ENCODE assay signal across 9 cellular contexts in genomic region chr21:26115899-26116298, GRCh38. TPM values are rescaled to one million over a fixed set of nuclear protein-coding genes. Genes with fewer than 3 reads are reported as not detected.
A peak's percentile ranks its signal among the peaks of the same experiment; 100 is the strongest.
DNase-seq lines count a peak whose midpoint lies in the region; FAIRE-seq and TF ChIP-seq lines count a peak whose summit lies in the region.
"Had no signal": no experiment of that assay in that cellular context is flagged by ENCODE, and none has a peak within 500 bp of the region (broad histone marks: within the 10 kb centered on the region; RNA-seq: fewer than 3 reads in every experiment).

No MANE protein-coding gene starts in this region.

- H3K4me1 Mint-ChIP-seq in chondrocyte (ENCODE audit: low read depth) = peaks cover 45% of the 10 kb centered on the region

- no peaks in the 10 kb centered on the region for H3K27me3 Mint-ChIP-seq in chondrocyte (ENCODE audit: low read depth)

- intact Hi-C loops in kidney (cut with DNase I) = no loop called here

- H3K27ac ChIP-seq in caudate nucleus (ENCODE audit: low read depth, low read length) (peak overlapping the region; percentile 97), kidney (ENCODE audit: low read depth in 2 of 2, low read length in 2 of 2) (no peak overlapping the region)

- no peak overlapping the region for H3K9ac ChIP-seq in kidney (ENCODE audit: low read length in 2 of 2)

- H3K4me1 ChIP-seq in kidney (ENCODE audit: control insufficient read depth in 1 of 2, insufficient read depth in 1 of 2, low read depth in 1 of 2, low read length in 2 of 2) = peaks cover 8 to 25% of the 10 kb centered on the region in 2 donors

- peak; percentile 66 for FAIRE-seq in kidney (lab: Jason Lieb, UNC)
- no peak for FAIRE-seq in urothelium cell line (lab: Jason Lieb, UNC)

- no peak overlapping the region for H3K4me3 Mint-ChIP-seq in chondrocyte (ENCODE audit: unreplicated experiment)

- H3K9me3 Mint-ChIP-seq in chondrocyte (ENCODE audit: low read depth) = no peaks in the 10 kb centered on the region

- H3K4me3 ChIP-seq in kidney (ENCODE audit: low read length in 2 of 2) = no peak overlapping the region

- peaks cover 1% of the 10 kb centered on the region for H3K36me3 Mint-ChIP-seq in chondrocyte (ENCODE audit: low read depth)

- no peak overlapping the region for H3K27ac Mint-ChIP-seq in chondrocyte (ENCODE audit: unreplicated experiment)

- no peaks in the 10 kb centered on the region for H3K36me3 ChIP-seq in kidney (ENCODE audit: control insufficient read depth in 1 of 2, insufficient read depth in 2 of 2, low read length in 2 of 2)

- DNase-seq in NCI-H345 (lab: John Stamatoyannopoulos, UW) (peak; percentile 18), NCI-H345 treated with DMSO at 0.1 percent for 48 hours (lab: John Stamatoyannopoulos, UW; ENCODE audit: unreplicated experiment) (no peak), caudate nucleus (lab: John Stamatoyannopoulos, UW) (peak in 2 of 61 donors; percentile 7 to 37), kidney (no peak), urothelium cell line (ENCODE audit: low spot score) (peak; percentile 10), chondrocyte (ENCODE audit: low spot score) (no peak), iPS-NIHi11 (ENCODE audit: low spot score) (no peak)
- no peak for DNase-seq in stimulated activated CD8-positive, alpha-beta memory T cell treated with anti-CD3 and anti-CD28 coated beads, Interleukin-4, amount 100 ng/mL, for 48 hours
- DNase-seq: ACHN had no signal

- H3K9me3 ChIP-seq in kidney (ENCODE audit: control insufficient read depth in 1 of 2, low read length in 2 of 2) = no peaks in the 10 kb centered on the region

- TF ChIP-seq CTCF in kidney (IDR thresholded peaks at IDR 0.05; ENCODE audit: borderline replicate concordance, extremely low read depth, insufficient read depth) (no peak), chondrocyte (IDR thresholded peaks at IDR 0.05) (no peak)

RNA-seq across cellular contexts. Expression of gene APP, which starts 54.7 kb away (rescaled TPM):
- total RNA-seq in kidney (1,303 TPM), chondrocyte (441 to 540 TPM (median 442 TPM) in 3 replicates)
- 472 TPM for polyA plus RNA-seq in kidney (ENCODE audit: insufficient read depth, low read depth, low replicate concordance)

Comparison
In these comparisons a context has a peak if more than half of its experiments do, and no peak if none do; other contexts are left out.
1. DNase-seq: peak in NCI-H345 (single experiment) and urothelium cell line (single experiment); none in NCI-H345 treated with DMSO at 0.1 percent for 48 hours (single experiment), kidney (single experiment), chondrocyte (single experiment), iPS-NIHi11 (single experiment) and stimulated activated CD8-positive, alpha-beta memory T cell treated with anti-CD3 and anti-CD28 coated beads, Interleukin-4, amount 100 ng/mL, for 48 hours (single experiment).